7 cellular contexts compared by ENCODE assay signal in genomic region chr19:1813197-1813836, GRCh38.
DNase-seq lines count a peak whose midpoint lies in the region; TF ChIP-seq lines count a peak whose summit lies in the region.

No MANE protein-coding gene starts in this region.

- TF ChIP-seq CTCF in HFF-Myc (IDR thresholded peaks at IDR 0.05; ENCODE audit: low read depth, low read length, missing control alignments): no peak
- peak; percentile 6 for TF ChIP-seq CTCF in VCaP (conservative IDR thresholded peaks at IDR 0.05)
- no peak for TF ChIP-seq CTCF in foreskin fibroblast (IDR thresholded peaks at IDR 0.05; ENCODE audit: low read depth, low read length)

- DNase-seq in HFF-Myc (ENCODE audit: extremely low read depth, low read depth) (no peak), foreskin fibroblast (no peak), GM19238 (ENCODE audit: insufficient read length, low spot score) (no peak), NCI-H1694 treated with DMSO at 0.1 percent for 48 hours (lab: John Stamatoyannopoulos, UW) (no peak), globus pallidus (ENCODE audit: low spot score) (no peak)

- peak overlapping the region; percentile 33 for H3K27ac ChIP-seq in VCaP
- peak overlapping the region in 13 of 21 experiments; percentile 16 to 78 (median 58) for H3K27ac ChIP-seq in skin epidermis

- H3K4me3 ChIP-seq in HFF-Myc (replicated peaks; ENCODE audit: low read depth, low read length) (peak overlapping the region; percentile 45), foreskin fibroblast (ENCODE audit: low read depth in 1 of 2, low read length in 2 of 2) (peak overlapping the region; percentile 67 to 72), skin epidermis (peak overlapping the region; percentile 25 to 54 (median 45))
